Comparison of ENCODE assay signal across 8 cellular contexts in genomic region chr10:14074062-14074884, GRCh38.
A peak's percentile ranks its signal among the peaks of the same experiment; 100 is the strongest.
DNase-seq lines count a peak whose midpoint lies in the region; ATAC-seq and TF ChIP-seq lines count a peak whose summit lies in the region.

No MANE protein-coding gene starts in this region.

- peaks cover 27% of the 10 kb centered on the region for H3K4me1 Mint-ChIP-seq in brain

- H3K4me3 ChIP-seq in left lung, result no peak overlapping the region

- peak overlapping the region in 1 of 2 donors; percentile 55 for H3K27ac ChIP-seq in left lung

- no peaks in the 10 kb centered on the region for H3K36me3 ChIP-seq in left lung

- H3K4me1 ChIP-seq in left lung, result peaks cover 6 to 8% of the 10 kb centered on the region in 2 donors

- no peaks in the 10 kb centered on the region for H3K9me3 ChIP-seq in left lung

- H3K36me3 Mint-ChIP-seq in brain, result peaks cover 76% of the 10 kb centered on the region

- DNase-seq in ACHN (peak; percentile 99), NCI-H1417 (lab: John Stamatoyannopoulos, UW) (peak; percentile 39 to 91 (median 78)), left lung (peak in 1 of 2 donors; percentile 81), NCI-H510A (lab: John Stamatoyannopoulos, UW) (no peak), NCI-H187 treated with DMSO at 0.1 percent for 48 hours (lab: John Stamatoyannopoulos, UW) (no peak)

- peaks cover 17 to 29% (median 21%) of the 10 kb centered on the region in 5 experiments for H3K9me3 Mint-ChIP-seq in brain

- in situ Hi-C loops in ACHN (cut with HindIII; ENCODE audit: low pct_ligation_motif_present, low pct_unique_long_range_greater_than_20kb, low sequenced_read_pairs), result no loop called here

- TF ChIP-seq CTCF in brain (conservative IDR thresholded peaks at IDR 0.05), result no peak
- TF ChIP-seq CTCF in left lung (IDR thresholded peaks at IDR 0.05), result no peak

- H3K27me3 Mint-ChIP-seq in brain, result peaks cover 7% of the 10 kb centered on the region

- peak overlapping the region in 2 of 5 experiments; percentile 17 to 39 for H3K4me3 Mint-ChIP-seq in brain

- H3K27ac Mint-ChIP-seq in brain, result peak overlapping the region in 4 of 5 experiments; percentile 25 to 87 (median 59)

- no peaks in the 10 kb centered on the region for H3K27me3 ChIP-seq in left lung

- ATAC-seq in left lung (peak; percentile 84), GM21390 (IDR thresholded peaks at IDR 0.05; ENCODE audit: unreplicated experiment) (no peak), GM18498 (IDR thresholded peaks at IDR 0.05; ENCODE audit: unreplicated experiment) (no peak)

- intact Hi-C loops in left lung (cut with DNase I), result no loop called here

Comparison
In these comparisons a context has a peak if more than half of its experiments do, and no peak if none do; other contexts are left out.
1. DNase-seq: peak in ACHN (single experiment) and NCI-H1417 (3 of 3); none in NCI-H510A (single experiment) and NCI-H187 treated with DMSO at 0.1 percent for 48 hours (single experiment).